ENCODE assay signal across 3 cellular contexts in genomic region chr2:4745596-4745995, GRCh38.
TF ChIP-seq lines count a peak whose summit lies in the region.

No MANE protein-coding gene starts in this region.

TF ChIP-seq in GM23338, 12 proteins besides CTCF, POLR2A, EP300 and RAD21 (continued from another document):
- TF ChIP-seq CREB1 (CRISPR knock-in tag; IDR thresholded peaks at IDR 0.05; ENCODE audit: low read depth), result no peak
- TF ChIP-seq EZH2 (IDR thresholded peaks at IDR 0.05; ENCODE audit: low read depth, unreplicated experiment), result no peak
- TF ChIP-seq ZNF114 (CRISPR knock-in tag; IDR thresholded peaks at IDR 0.05), result no peak
- TF ChIP-seq ETS1 (IDR thresholded peaks at IDR 0.05), result no peak

TF ChIP-seq in GM12878, 131 proteins besides CTCF, POLR2A, EP300 and RAD21:
- 0 out of 2 replicates have a peak, but pooled peaks have one; percentile 33 for TF ChIP-seq PKNOX1 (IDR thresholded peaks at IDR 0.05)
- no peak for TF ChIP-seq PRDM15 (CRISPR knock-in tag; IDR thresholded peaks at IDR 0.05)

TF ChIP-seq in WTC11, 78 proteins besides CTCF, POLR2A, EP300 and RAD21 (continued from another document):
- TF ChIP-seq AR (CRISPR knock-in tag; IDR thresholded peaks at IDR 0.05) (no peak), TEAD4 (CRISPR knock-in tag; IDR thresholded peaks at IDR 0.05) (no peak), NR2C2 (CRISPR knock-in tag; IDR thresholded peaks at IDR 0.05) (no peak), AFF4 (CRISPR knock-in tag; IDR thresholded peaks at IDR 0.05; ENCODE audit: borderline replicate concordance) (no peak), ATF3 (CRISPR knock-in tag; conservative IDR thresholded peaks at IDR 0.05) (no peak), NFE2L1 (CRISPR knock-in tag; IDR thresholded peaks at IDR 0.05) (no peak), RELA (CRISPR knock-in tag; IDR thresholded peaks at IDR 0.05; ENCODE audit: borderline replicate concordance) (no peak), EMX1 (CRISPR knock-in tag; IDR thresholded peaks at IDR 0.05) (no peak)
